ENCODE assay signal across 1 cellular context in the genomic region with DNA sequence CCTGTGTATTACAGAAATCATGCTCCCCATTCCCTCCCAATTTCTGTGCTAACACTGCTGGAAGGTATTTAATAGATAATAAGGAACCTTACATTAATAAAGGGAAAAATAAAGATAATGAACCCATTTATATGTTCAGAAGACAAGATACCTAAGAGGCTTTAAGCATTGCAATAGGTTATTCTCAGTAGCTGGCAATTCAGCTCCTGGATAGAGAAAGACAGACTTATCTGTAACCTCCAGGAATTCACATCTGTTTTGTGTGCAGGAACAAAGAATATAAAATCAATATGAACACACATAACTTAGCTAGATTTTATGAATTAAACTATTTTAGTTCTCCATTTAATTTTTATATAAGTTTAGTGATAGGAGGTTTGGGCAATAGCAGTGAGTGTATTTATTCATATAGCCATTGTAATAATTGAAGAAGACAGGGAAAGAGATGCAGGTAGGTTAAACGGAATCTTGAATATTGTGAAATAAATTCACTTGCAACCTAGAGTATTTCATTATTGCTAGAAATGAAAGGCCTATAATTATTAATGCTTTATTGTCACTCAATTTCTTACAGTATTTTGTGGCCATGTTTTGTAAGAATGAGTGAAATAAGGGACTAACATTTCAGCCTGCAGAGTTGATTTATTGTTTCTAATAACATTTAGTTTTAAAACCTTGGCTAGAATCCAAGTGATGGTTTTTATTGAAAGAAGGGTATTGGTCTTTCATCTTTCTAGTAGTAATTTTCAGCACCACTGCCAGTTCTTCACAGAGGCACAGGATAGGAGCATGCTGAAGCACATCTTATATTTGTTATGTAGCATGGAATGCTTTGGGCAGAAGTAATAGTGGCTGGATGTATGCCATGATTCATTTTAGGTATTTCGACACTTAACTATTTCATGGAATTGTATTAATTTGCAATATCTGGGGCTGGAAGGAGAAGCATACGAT.
A peak's percentile ranks its signal among the peaks of the same experiment; 100 is the strongest.
TF ChIP-seq lines count a peak whose summit lies in the region.

No MANE protein-coding gene starts in this region.

TF ChIP-seq in IMR-90, 13 proteins besides CTCF, POLR2A, EP300 and RAD21:
- peak; percentile 62; the same call in 1 of the 2 replicates for TF ChIP-seq MXI1 (IDR thresholded peaks at IDR 0.05; ENCODE audit: borderline replicate concordance, low read depth, low read length)
- TF ChIP-seq SMC3 (IDR thresholded peaks at IDR 0.05; ENCODE audit: low read depth, low read length): no peak
- no peak for TF ChIP-seq FOS (IDR thresholded peaks at IDR 0.05; ENCODE audit: low read depth, low read length)
- TF ChIP-seq RFX5 (IDR thresholded peaks at IDR 0.05; ENCODE audit: low read depth, low read length): no peak
- TF ChIP-seq BHLHE40 (IDR thresholded peaks at IDR 0.05; ENCODE audit: low read depth, low read length): no peak
- TF ChIP-seq CEBPB (IDR thresholded peaks at IDR 0.05; ENCODE audit: low read depth, low read length): peak; percentile 58
- TF ChIP-seq MAZ (IDR thresholded peaks at IDR 0.05; ENCODE audit: borderline replicate concordance, low read depth, low read length): no peak
- TF ChIP-seq MAFK (IDR thresholded peaks at IDR 0.05; ENCODE audit: low read depth, low read length): no peak
TF ChIP-seq in IMR-90: peak in this region for 2.
